In genomic region chr9:105694848-105695581, GRCh38 we compare ENCODE assay signal across 8 cellular contexts. TPM values are rescaled to one million over a fixed set of nuclear protein-coding genes. Genes with fewer than 3 reads are reported as not detected.
DNase-seq lines count a peak whose midpoint lies in the region; FAIRE-seq and TF ChIP-seq lines count a peak whose summit lies in the region.

No MANE protein-coding gene starts in this region.

- no peaks in the 10 kb centered on the region for H3K27me3 ChIP-seq in Karpas-422 (ENCODE audit: low read length)
- peaks cover 10% of the 10 kb centered on the region; the same call in 1 of the 2 replicates for H3K27me3 ChIP-seq in iPS DF 6.9 (ENCODE audit: control insufficient read depth, insufficient read depth, low read length)
- H3K27me3 ChIP-seq in sigmoid colon: peaks cover 2 to 32% (median 5%) of the 10 kb centered on the region in 3 donors

- in situ Hi-C loops in astrocyte of the cerebellum (cut with HindIII; ENCODE audit: low sequenced_read_pairs): no loop called here

- H3K9me2 ChIP-seq in Karpas-422 (replicated peaks; ENCODE audit: insufficient read depth, low read length): no peaks in the 10 kb centered on the region

- H3K4me3 ChIP-seq in Karpas-422 (ENCODE audit: low read length) (peak overlapping the region; percentile 92), astrocyte of the cerebellum (ENCODE audit: low read depth, low read length) (peak overlapping the region; percentile 77), iPS DF 6.9 (ENCODE audit: low read length) (peak overlapping the region; percentile 95; the same call in 1 of the 2 replicates), sigmoid colon (peak overlapping the region; percentile 73 to 92 (median 77))

- peaks cover 11% of the 10 kb centered on the region for H4K20me1 ChIP-seq in Karpas-422 (ENCODE audit: insufficient read depth, low read depth, low read length)

- H3K9me3 ChIP-seq in Karpas-422 (ENCODE audit: low read length) (no peaks in the 10 kb centered on the region), iPS DF 6.9 (ENCODE audit: control insufficient read depth, insufficient read depth, low read length) (no peaks in the 10 kb centered on the region), sigmoid colon (no peaks in the 10 kb centered on the region)

- intact Hi-C loops in sigmoid colon (cut with DNase I): no loop called here

- TF ChIP-seq CTCF in astrocyte of the cerebellum (IDR thresholded peaks at IDR 0.05; ENCODE audit: low read depth, low read length, missing control alignments): no peak
- no peak for TF ChIP-seq CTCF in sigmoid colon (IDR thresholded peaks at IDR 0.05)

- H3K4me2 ChIP-seq in Karpas-422 (ENCODE audit: low read depth, low read length, poor library complexity, severe bottlenecking): peak overlapping the region; percentile 95

- no peak for TF ChIP-seq POLR2A in H54 (IDR thresholded peaks at IDR 0.05; ENCODE audit: low read depth, low read length)
- TF ChIP-seq POLR2A in sigmoid colon (IDR thresholded peaks at IDR 0.05): no peak

- DNase-seq in GM03348 (ENCODE audit: low spot score) (peak; percentile 77), H54 (ENCODE audit: insufficient read length, low spot score) (peak; percentile 76), Karpas-422 (peak; percentile 84), T-helper 22 cell (ENCODE audit: low read depth) (peak; percentile 11), astrocyte of the cerebellum (ENCODE audit: low read depth) (no peak), iPS DF 6.9 (ENCODE audit: low read depth, low spot score) (no peak), sigmoid colon (peak; percentile 82), SKM-1 (lab: John Stamatoyannopoulos, UW; ENCODE audit: unreplicated experiment) (no peak)

- FAIRE-seq in H54 (lab: Jason Lieb, UNC): peak; percentile 98

- no peak overlapping the region for H2AFZ ChIP-seq in Karpas-422 (ENCODE audit: low read length)

- H3K4me1 ChIP-seq in Karpas-422 (ENCODE audit: low read length): peaks cover 78% of the 10 kb centered on the region
- peaks cover 2% of the 10 kb centered on the region; the same call in 1 of the 2 replicates for H3K4me1 ChIP-seq in iPS DF 6.9 (ENCODE audit: control insufficient read depth, insufficient read depth, low read length)
- peaks cover 0 to 14% (median 10%) of the 10 kb centered on the region in 4 donors for H3K4me1 ChIP-seq in sigmoid colon

- H3K36me3 ChIP-seq in Karpas-422 (ENCODE audit: insufficient read depth, low read length) (peaks cover 44% of the 10 kb centered on the region), iPS DF 6.9 (ENCODE audit: control insufficient read depth, insufficient read depth, low read length) (no peaks in the 10 kb centered on the region), sigmoid colon (no peaks in the 10 kb centered on the region)

- peak overlapping the region; percentile 85 for H3K27ac ChIP-seq in Karpas-422 (ENCODE audit: low read length)
- no peak overlapping the region for H3K27ac ChIP-seq in iPS DF 6.9 (ENCODE audit: low read length)
- peak overlapping the region; percentile 71 to 83 (median 80) for H3K27ac ChIP-seq in sigmoid colon

- TF ChIP-seq EP300 in sigmoid colon (IDR thresholded peaks at IDR 0.05): no peak

- no CpG with 5 or more reads among the region's 42 CpGs for WGBS in iPS DF 6.9 (ENCODE audit: insufficient coverage, insufficient read length)
- 1% methylated on average over 42 of the region's 42 CpGs for WGBS in sigmoid colon, 2 donors

- H3K9ac ChIP-seq in Karpas-422 (ENCODE audit: low read length): peak overlapping the region; percentile 91

- peaks cover 55% of the 10 kb centered on the region for H3K79me2 ChIP-seq in Karpas-422 (ENCODE audit: low read length)

RNA-seq across cellular contexts. Expression of gene TMEM38B, which starts 0.7 kb away (rescaled TPM):
- 134 and 164 TPM in 2 replicates for total RNA-seq in Karpas-422 (2014; rRNA removed; shearing (Covaris generic); ENCODE audit: low replicate concordance)
- 10 to 100 TPM in 2 of 4 donors, 1 to 10 TPM in 2; 6.4 to 17.3 (median 9.8) TPM for total RNA-seq in sigmoid colon
- polyA plus RNA-seq in sigmoid colon: 10 to 100 TPM in 1 of 3 donors, 1 to 10 TPM in 2; 5.1 to 12.0 (median 7.7) TPM

RNA-seq across cellular contexts. Expression of gene TAL2, which starts 32.8 kb away (rescaled TPM):
- 4.1 and 18.4 TPM in 2 replicates for total RNA-seq in Karpas-422 (2014; rRNA removed; shearing (Covaris generic); ENCODE audit: low replicate concordance)
- total RNA-seq in sigmoid colon: not detected
- not detected for polyA plus RNA-seq in sigmoid colon

Comparison
In these comparisons a context has a peak if more than half of its experiments do, and no peak if none do; other contexts are left out.
1. DNase-seq: peak in GM03348 (single experiment), H54 (single experiment), Karpas-422 (single experiment), T-helper 22 cell (single experiment) and sigmoid colon (single experiment); none in astrocyte of the cerebellum (single experiment), iPS DF 6.9 (single experiment) and SKM-1 (single experiment).
2. Peak in every context shown above with its lines, with median percentiles within 50 percentile points of each other: H3K4me3 ChIP-seq.